In the genomic region with DNA sequence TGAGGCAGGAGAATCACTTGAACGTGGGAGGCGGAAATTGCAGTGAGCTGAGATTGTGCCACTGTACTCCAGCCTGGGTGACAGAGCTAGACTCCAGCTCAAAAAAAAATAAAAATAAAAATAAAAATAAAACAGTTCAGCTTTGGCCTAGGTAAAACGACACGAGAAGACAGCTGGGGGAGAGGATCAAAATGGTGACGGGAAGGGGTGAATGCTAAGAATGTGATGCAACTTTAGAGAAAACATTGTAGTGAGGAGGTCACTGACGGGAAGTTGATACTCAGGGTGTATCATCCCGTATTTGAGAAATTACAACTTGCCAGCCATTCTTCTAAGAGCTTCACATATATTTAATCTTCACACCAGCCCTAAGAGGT, we compare ENCODE assay signal across 8 cellular contexts. TPM values are rescaled to one million over a fixed set of nuclear protein-coding genes. Genes with fewer than 3 reads are reported as not detected.
A peak's percentile ranks its signal among the peaks of the same experiment; 100 is the strongest.
DNase-seq lines count a peak whose midpoint lies in the region; ATAC-seq, FAIRE-seq and TF ChIP-seq lines count a peak whose summit lies in the region.

No MANE protein-coding gene starts in this region.

- H3K27ac ChIP-seq in AG04450 (ENCODE audit: low read depth, low read length) = no peak overlapping the region
- H3K27ac ChIP-seq in muscle layer of duodenum (ENCODE audit: low read length) = peak overlapping the region; percentile 63

- peaks cover 18% of the 10 kb centered on the region for H3K36me3 ChIP-seq in bronchial epithelial cell (ENCODE audit: control insufficient read depth, insufficient read depth, low read length)
- H3K36me3 ChIP-seq in muscle layer of duodenum (ENCODE audit: control insufficient read depth in 1 of 2, insufficient read depth in 2 of 2, low read length in 2 of 2) = peaks cover 30 to 55% of the 10 kb centered on the region in 2 donors

- TF ChIP-seq CTCF in AG04450 (IDR thresholded peaks at IDR 0.05; ENCODE audit: low read depth, low read length) (no peak), bronchial epithelial cell (IDR thresholded peaks at IDR 0.05; ENCODE audit: insufficient read depth, low read length, severe bottlenecking) (no peak)

- FAIRE-seq in bronchial epithelial cell (lab: Jason Lieb, UNC) = no peak

- H3K27me3 ChIP-seq in AG04450 (ENCODE audit: control insufficient read depth, insufficient read depth, low read length) = no peaks in the 10 kb centered on the region
- no peaks in the 10 kb centered on the region for H3K27me3 ChIP-seq in bronchial epithelial cell (ENCODE audit: control insufficient read depth, insufficient read depth, low read length)
- no peaks in the 10 kb centered on the region for H3K27me3 ChIP-seq in muscle layer of duodenum (ENCODE audit: low read depth, low read length)

- H3K4me3 ChIP-seq in AG04450 (ENCODE audit: low read depth, low read length) (peak overlapping the region; percentile 80), bronchial epithelial cell (ENCODE audit: low read depth, low read length) (peak overlapping the region; percentile 74), muscle layer of duodenum (ENCODE audit: low read depth in 1 of 2, low read length in 2 of 2) (peak overlapping the region; percentile 74 to 82)

- CTCF ChIA-PET in AG04450 (lab: Charles Lee) = interaction anchor here (1.0 kb wide), 1 partner anchor 70 kb away, joined by 5 read pairs; no protein-coding TSS in a partner anchor

- POLR2A ChIA-PET in AG04450 (lab: Yijun Ruan, JAX) = no interaction called here

- no peaks in the 10 kb centered on the region; the same call in 1 of the 2 replicates for H3K9me3 ChIP-seq in AG04450 (ENCODE audit: control insufficient read depth, insufficient read depth, low read length)
- no peaks in the 10 kb centered on the region for H3K9me3 ChIP-seq in muscle layer of duodenum (ENCODE audit: control insufficient read depth in 1 of 2, low read length in 2 of 2)

- DNase-seq in AG04450 (ENCODE audit: low read depth, low spot score) = no peak
- peak; percentile 21 for DNase-seq in LHCN-M2 (ENCODE audit: low read depth)
- DNase-seq in bronchial epithelial cell (ENCODE audit: low read depth) = no peak
- no peak for DNase-seq in LoVo (ENCODE audit: low spot score)
- DNase-seq in HK-2 (ENCODE audit: unreplicated experiment) = no peak

- H3K4me1 ChIP-seq in muscle layer of duodenum (ENCODE audit: control insufficient read depth in 1 of 2, insufficient read depth in 2 of 2, low read length in 2 of 2) = peaks cover 3 to 27% of the 10 kb centered on the region in 2 donors

- ATAC-seq in GM18520 (IDR thresholded peaks at IDR 0.05; ENCODE audit: unreplicated experiment) (no peak), HG02938 (IDR thresholded peaks at IDR 0.05; ENCODE audit: unreplicated experiment) (no peak)

RNA-seq across cellular contexts. Expression of a gene that starts 1.1 kb away (rescaled TPM):
- polyA plus RNA-seq in AG04450 (2011; rRNA removed) = 11.4 and 13.2 TPM in 2 replicates
- 15.7 and 16.1 TPM in 2 replicates for polyA minus RNA-seq in AG04450 (2011; rRNA and poly(A)+ RNA removed)
- total RNA-seq in LHCN-M2 (2014; rRNA removed) (20.7 and 29.2 TPM in 2 replicates), bronchial epithelial cell (5.3 and 10.2 TPM in 2 replicates)
- polyA plus RNA-seq in LHCN-M2 (2012) = 15.6 TPM

RNA-seq across cellular contexts. Expression of a gene that starts 24.9 kb away (rescaled TPM):
- 44.2 and 58.3 TPM in 2 replicates for polyA plus RNA-seq in AG04450 (2011; rRNA removed)
- polyA minus RNA-seq in AG04450 (2011; rRNA and poly(A)+ RNA removed) = 85.9 and 106 TPM in 2 replicates
- total RNA-seq in LHCN-M2 (2014; rRNA removed) (57.6 and 85.6 TPM in 2 replicates), bronchial epithelial cell (27.1 and 43.1 TPM in 2 replicates)
- 66.0 TPM for polyA plus RNA-seq in LHCN-M2 (2012)

RNA-seq across cellular contexts. Expression of a gene that starts 28.5 kb away (rescaled TPM):
- 31.2 and 45.4 TPM in 2 replicates for polyA plus RNA-seq in AG04450 (2011; rRNA removed)
- polyA minus RNA-seq in AG04450 (2011; rRNA and poly(A)+ RNA removed) = 4.0 and 5.2 TPM in 2 replicates
- total RNA-seq in LHCN-M2 (2014; rRNA removed) (32.5 and 40.1 TPM in 2 replicates), bronchial epithelial cell (13.2 and 25.1 TPM in 2 replicates)
- polyA plus RNA-seq in LHCN-M2 (2012) = 85.1 TPM
